9 cellular contexts compared by ENCODE assay signal in the genomic region with DNA sequence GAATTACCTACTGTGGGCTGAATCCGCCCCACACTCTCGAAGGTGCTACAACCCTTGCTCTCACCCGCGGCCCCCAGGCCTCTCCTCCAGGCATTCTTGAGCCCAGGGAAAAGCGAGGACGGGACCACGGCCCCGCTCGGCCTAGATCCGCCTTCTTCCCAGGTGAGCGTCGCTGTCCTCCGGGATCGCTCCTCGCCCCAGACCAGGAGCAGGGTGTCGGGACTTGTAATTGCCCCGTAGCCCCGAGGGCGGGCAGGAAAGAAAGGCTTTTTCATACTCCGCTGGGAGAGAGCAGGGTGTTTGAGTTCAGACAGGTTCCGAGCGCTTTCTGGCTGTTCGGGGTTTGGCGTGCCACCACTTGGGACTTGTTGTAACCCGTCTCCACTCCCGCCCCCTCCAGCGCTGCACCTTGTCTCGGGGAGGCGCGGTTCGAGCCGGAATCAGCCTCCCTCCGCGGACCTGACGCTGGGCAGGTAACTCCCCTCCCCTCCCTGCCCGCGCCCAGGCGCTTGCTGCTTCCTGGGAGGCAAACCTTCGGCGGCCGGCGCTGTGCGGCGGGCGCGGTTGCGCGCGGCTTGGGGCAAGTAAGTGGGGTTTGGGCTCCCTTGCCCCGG. TPM values are rescaled to one million over a fixed set of nuclear protein-coding genes. Genes with fewer than 3 reads are reported as not detected.
DNase-seq lines count a peak whose midpoint lies in the region; ATAC-seq, FAIRE-seq and TF ChIP-seq lines count a peak whose summit lies in the region.
"Had no signal": no experiment of that assay in that cellular context is flagged by ENCODE, and none has a peak within 500 bp of the region (broad histone marks: within the 10 kb centered on the region; RNA-seq: fewer than 3 reads in every experiment).

A gene with protein sequence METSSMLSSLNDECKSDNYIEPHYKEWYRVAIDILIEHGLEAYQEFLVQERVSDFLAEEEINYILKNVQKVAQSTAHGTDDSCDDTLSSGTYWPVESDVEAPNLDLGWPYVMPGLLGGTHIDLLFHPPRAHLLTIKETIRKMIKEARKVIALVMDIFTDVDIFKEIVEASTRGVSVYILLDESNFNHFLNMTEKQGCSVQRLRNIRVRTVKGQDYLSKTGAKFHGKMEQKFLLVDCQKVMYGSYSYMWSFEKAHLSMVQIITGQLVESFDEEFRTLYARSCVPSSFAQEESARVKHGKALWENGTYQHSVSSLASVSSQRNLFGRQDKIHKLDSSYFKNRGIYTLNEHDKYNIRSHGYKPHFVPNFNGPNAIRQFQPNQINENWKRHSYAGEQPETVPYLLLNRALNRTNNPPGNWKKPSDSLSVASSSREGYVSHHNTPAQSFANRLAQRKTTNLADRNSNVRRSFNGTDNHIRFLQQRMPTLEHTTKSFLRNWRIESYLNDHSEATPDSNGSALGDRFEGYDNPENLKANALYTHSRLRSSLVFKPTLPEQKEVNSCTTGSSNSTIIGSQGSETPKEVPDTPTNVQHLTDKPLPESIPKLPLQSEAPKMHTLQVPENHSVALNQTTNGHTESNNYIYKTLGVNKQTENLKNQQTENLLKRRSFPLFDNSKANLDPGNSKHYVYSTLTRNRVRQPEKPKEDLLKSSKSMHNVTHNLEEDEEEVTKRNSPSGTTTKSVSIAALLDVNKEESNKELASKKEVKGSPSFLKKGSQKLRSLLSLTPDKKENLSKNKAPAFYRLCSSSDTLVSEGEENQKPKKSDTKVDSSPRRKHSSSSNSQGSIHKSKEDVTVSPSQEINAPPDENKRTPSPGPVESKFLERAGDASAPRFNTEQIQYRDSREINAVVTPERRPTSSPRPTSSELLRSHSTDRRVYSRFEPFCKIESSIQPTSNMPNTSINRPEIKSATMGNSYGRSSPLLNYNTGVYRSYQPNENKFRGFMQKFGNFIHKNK (plus strand): TSS at position 529 of the 614 bp plus-strand sequence. CDS start 23,476 bp downstream, outside the sequence.

- 6% methylated on average over 9 to 36 of the region's 50 CpGs for WGBS in testis, 2 donors

- peaks cover 2% of the 10 kb centered on the region for H3K36me3 Mint-ChIP-seq in chondrocyte (ENCODE audit: low read depth)

- H3K4me3 Mint-ChIP-seq in chondrocyte (ENCODE audit: unreplicated experiment), result peak within 1 kb of the TSS; percentile 61

- DNase-seq in HuH-7 (ENCODE audit: low spot score) (peak; percentile 9), chondrocyte (ENCODE audit: low spot score) (no peak), kidney tubule cell (ENCODE audit: low spot score) (peak; percentile 83), testis (peak; percentile 30), GDM1 (lab: John Stamatoyannopoulos, UW) (no peak), GM19239 (ENCODE audit: insufficient read length, low spot score) (no peak)
- no peak for DNase-seq in stimulated activated CD4-positive, alpha-beta T cell treated with anti-CD3 and anti-CD28 coated beads, Interleukin-12 subunit alpha, Interleukin-12 subunit beta, amount 100 ng/mL, for 4 hours
- DNase-seq: NCI-H446 had no signal

- TF ChIP-seq CTCF in chondrocyte (IDR thresholded peaks at IDR 0.05) (no peak), testis (IDR thresholded peaks at IDR 0.05) (no peak)

- no peak for FAIRE-seq in GM19239 (lab: Jason Lieb, UNC)

- no peaks in the 10 kb centered on the region for H3K4me1 ChIP-seq in testis

- intact Hi-C loops in testis (cut with DNase I; ENCODE audit: low total_unique reads), result no loop called here

- ATAC-seq in HG03439 (IDR thresholded peaks at IDR 0.05; ENCODE audit: unreplicated experiment), result no peak

- H3K27ac Mint-ChIP-seq in chondrocyte (ENCODE audit: unreplicated experiment), result no peak within 1 kb of the TSS

- no peak for TF ChIP-seq POLR2A in testis (IDR thresholded peaks at IDR 0.05)

- H3K36me3 ChIP-seq in testis (ENCODE audit: low read depth, missing control alignments), result no peaks in the 10 kb centered on the region

- no peaks in the 10 kb centered on the region for H3K9me3 ChIP-seq in testis

- no peak within 1 kb of the TSS for H3K27ac ChIP-seq in testis

- no peaks in the 10 kb centered on the region for H3K9me3 Mint-ChIP-seq in chondrocyte (ENCODE audit: low read depth)

- H3K27me3 ChIP-seq in testis, result no peaks in the 10 kb centered on the region

- H3K4me1 Mint-ChIP-seq in chondrocyte (ENCODE audit: low read depth), result peaks cover 12% of the 10 kb centered on the region

- peak within 1 kb of the TSS; percentile 49 to 62 for H3K4me3 ChIP-seq in testis

- peaks cover 45% of the 10 kb centered on the region for H3K27me3 Mint-ChIP-seq in chondrocyte (ENCODE audit: low read depth)

RNA-seq across cellular contexts. Expression of the gene that starts here (rescaled TPM):
- total RNA-seq in chondrocyte (0.22 TPM in 1 of 3 replicates, not detected in the others), testis (1 to 10 TPM; 1.3 to 1.6 TPM)
- polyA plus RNA-seq in testis (ENCODE audit: insufficient read depth, low read depth, low replicate concordance), result 1.0 TPM

Comparison
In these comparisons a context has a peak if more than half of its experiments do, and no peak if none do; other contexts are left out.
1. DNase-seq: peak in HuH-7 (single experiment), kidney tubule cell (single experiment) and testis (single experiment); none in chondrocyte (single experiment), GDM1 (single experiment), GM19239 (single experiment) and stimulated activated CD4-positive, alpha-beta T cell treated with anti-CD3 and anti-CD28 coated beads, Interleukin-12 subunit alpha, Interleukin-12 subunit beta, amount 100 ng/mL, for 4 hours (single experiment).